In the genomic region with DNA sequence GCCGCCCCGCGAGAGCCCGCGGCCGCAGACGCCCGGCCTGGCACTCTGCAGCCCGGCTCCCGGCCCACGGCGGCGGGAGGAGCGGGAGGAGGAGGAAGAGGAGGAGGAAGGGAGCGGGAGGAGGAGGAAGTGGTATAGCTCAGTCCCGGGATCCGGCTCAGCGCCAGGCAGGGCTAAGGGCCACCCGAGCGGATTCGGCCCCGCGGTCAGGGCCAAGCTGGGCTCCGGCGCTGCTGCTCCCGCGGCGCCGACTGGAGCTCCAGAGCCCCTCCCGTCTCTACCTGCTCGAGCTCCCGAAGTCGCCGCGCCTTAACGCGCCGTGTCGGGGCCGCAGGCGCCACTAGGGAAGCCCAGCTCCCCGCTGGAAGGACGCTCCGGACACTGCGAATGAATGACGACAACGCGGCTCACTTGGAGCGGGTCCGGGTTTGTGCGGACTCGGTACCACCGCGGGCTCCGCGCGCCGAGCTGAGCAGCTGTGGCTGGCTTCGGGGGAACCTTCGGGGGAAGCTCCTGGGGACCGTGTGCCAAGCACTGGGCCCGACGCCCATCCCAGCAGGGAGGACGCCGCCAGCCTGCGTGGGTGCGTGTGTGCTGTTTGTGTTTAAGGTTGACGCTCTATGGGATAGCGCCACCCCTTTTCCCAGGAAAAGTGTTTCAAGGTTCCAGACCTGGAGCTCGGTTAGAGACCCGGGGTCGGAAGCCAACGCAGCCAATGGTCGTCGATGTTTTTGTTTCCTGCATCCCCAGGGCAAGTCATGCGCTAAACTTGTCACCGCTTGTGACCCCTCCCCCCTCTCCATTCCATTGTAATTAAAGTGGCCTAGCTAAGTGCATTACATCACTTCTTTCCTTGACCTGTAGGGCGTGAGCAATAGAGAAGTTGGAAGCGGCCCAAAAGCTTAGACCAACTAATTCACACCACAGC, we compare ENCODE assay signal across 8 cellular contexts.
DNase-seq lines count a peak whose midpoint lies in the region; ATAC-seq and TF ChIP-seq lines count a peak whose summit lies in the region.

A gene (minus strand): TSS at position 94 of the 928 bp plus-strand sequence. CDS start 340 bp downstream, outside the sequence.

- DNase-seq in NCI-H1048 (lab: John Stamatoyannopoulos, UW) (peak; percentile 50), SK-N-MC (ENCODE audit: low read depth, low spot score) (no peak)
- DNase-seq in stimulated activated CD8-positive, alpha-beta memory T cell treated with anti-CD3 and anti-CD28 coated beads, Interleukin-4, amount 100 ng/mL, for 48 hours = peak; percentile 23

- H3K27ac ChIP-seq in 22Rv1 (peak within 1 kb of the TSS; percentile 87), SK-N-MC (peak within 1 kb of the TSS; percentile 84), duodenal mucosa (ENCODE audit: low read depth, low read length) (peak within 1 kb of the TSS; percentile 98), layer of hippocampus (ENCODE audit: low read depth, low read length) (peak within 1 kb of the TSS; percentile 89)

- peak within 1 kb of the TSS; percentile 70 for H3K4me3 ChIP-seq in GM08714 (ENCODE audit: low read length)
- peak within 1 kb of the TSS; percentile 88 for H3K4me3 ChIP-seq in SK-N-MC
- H3K4me3 ChIP-seq in duodenal mucosa (ENCODE audit: low read depth in 1 of 2, low read length in 2 of 2) = peak within 1 kb of the TSS; percentile 72 to 77

- ATAC-seq in HG02678 (IDR thresholded peaks at IDR 0.05; ENCODE audit: unreplicated experiment) = peak; percentile 36

- peaks cover 3 to 12% of the 10 kb centered on the region in 2 donors for H3K4me1 ChIP-seq in duodenal mucosa (ENCODE audit: control insufficient read depth in 1 of 2, insufficient read depth in 2 of 2, low read length in 2 of 2)

- no peaks in the 10 kb centered on the region for H3K9me3 ChIP-seq in SK-N-MC (ENCODE audit: low read depth, low read length)
- H3K9me3 ChIP-seq in duodenal mucosa (ENCODE audit: control insufficient read depth in 1 of 2, low read length in 2 of 2) = no peaks in the 10 kb centered on the region

- peak within 1 kb of the TSS; percentile 85 for H3K9ac ChIP-seq in SK-N-MC (ENCODE audit: insufficient read length)
- peak within 1 kb of the TSS; percentile 64 to 90 for H3K9ac ChIP-seq in duodenal mucosa (ENCODE audit: low read depth in 1 of 2, low read length in 2 of 2)

- peak; percentile 23; the same call in 1 of the 2 replicates for TF ChIP-seq CTCF in 22Rv1 (IDR thresholded peaks at IDR 0.05)

- H3K27me3 ChIP-seq in duodenal mucosa (ENCODE audit: control insufficient read depth in 1 of 2, insufficient read depth in 2 of 2, low read length in 2 of 2) (no peaks in the 10 kb centered on the region), layer of hippocampus (ENCODE audit: control insufficient read depth, insufficient read depth, low read length) (no peaks in the 10 kb centered on the region)

- peaks cover 27% of the 10 kb centered on the region for H3K36me3 ChIP-seq in SK-N-MC (ENCODE audit: insufficient read depth, low read length)
- no peaks in the 10 kb centered on the region for H3K36me3 ChIP-seq in duodenal mucosa (ENCODE audit: control insufficient read depth in 1 of 2, insufficient read depth in 2 of 2, low read length in 2 of 2)
